In genomic region chr9:97500765-97501176, GRCh38 we compare ENCODE assay signal across 9 cellular contexts. TPM values are rescaled to one million over a fixed set of nuclear protein-coding genes. Genes with fewer than 3 reads are reported as not detected.
DNase-seq lines count a peak whose midpoint lies in the region; ATAC-seq and TF ChIP-seq lines count a peak whose summit lies in the region.
"Had no signal": no experiment of that assay in that cellular context is flagged by ENCODE, and none has a peak within 500 bp of the region (broad histone marks: within the 10 kb centered on the region; RNA-seq: fewer than 3 reads in every experiment).

No MANE protein-coding gene starts in this region.

- no peak for TF ChIP-seq CTCF in WTC11 (IDR thresholded peaks at IDR 0.05)
- TF ChIP-seq CTCF in hepatocyte (IDR thresholded peaks at IDR 0.05; ENCODE audit: poor library complexity), result no peak
- no peak for TF ChIP-seq CTCF in testis (IDR thresholded peaks at IDR 0.05)

- no peaks in the 10 kb centered on the region for H3K9me2 ChIP-seq in hepatocyte (replicated peaks; ENCODE audit: insufficient read depth)

- H3K9me3 Mint-ChIP-seq in WTC11, result peaks cover 10% of the 10 kb centered on the region

- in situ Hi-C loops in HAP-1 (cut with MboI; ENCODE audit: low sequenced_read_pairs), result no loop called here

- 14% methylated on average over 6 of the region's 6 CpGs for WGBS in hepatocyte (ENCODE audit: low lambda C conversion rate, missing lambda C conversion rate)
- 10 to 15% methylated on average over 6 of the region's 6 CpGs for WGBS in testis, 2 donors

- peaks cover 6% of the 10 kb centered on the region for H3K36me3 Mint-ChIP-seq in WTC11

- H3K27ac Mint-ChIP-seq in WTC11, result no peak overlapping the region

- CTCF ChIA-PET in WTC11 (lab: Charles Lee), result interaction anchor here (0.5 to 5.5 kb wide), 15 partner anchors 14 to 385 kb away, joined by 3 to 77 read pairs (median 8); partner anchors contain the start of genes NCBP1 and TSTD2

- peak overlapping the region; percentile 65 to 86 (median 78) for H3K9ac ChIP-seq in skeletal muscle tissue (ENCODE audit: low read depth in 1 of 3, low read length in 3 of 3)

- peak overlapping the region; percentile 100 for H3K4me2 ChIP-seq in hepatocyte

- intact Hi-C loops in testis (cut with DNase I; ENCODE audit: low total_unique reads), result loop anchor here (10.0 kb wide), 1 partner anchor 54 kb away; no protein-coding TSS in a partner anchor

- peaks cover 14% of the 10 kb centered on the region for H3K27me3 ChIP-seq in HAP-1 (ENCODE audit: low read depth)
- H3K27me3 ChIP-seq in hepatocyte, result peaks cover 61% of the 10 kb centered on the region
- no peaks in the 10 kb centered on the region for H3K27me3 ChIP-seq in skeletal muscle tissue (ENCODE audit: control insufficient read depth in 3 of 3, insufficient read depth in 3 of 3, low read length in 3 of 3)
- H3K27me3 ChIP-seq in testis, result no peaks in the 10 kb centered on the region

- H3K36me3 ChIP-seq in HAP-1 (replicated peaks) (no peaks in the 10 kb centered on the region), hepatocyte (replicated peaks; ENCODE audit: insufficient read depth, low read depth) (no peaks in the 10 kb centered on the region), skeletal muscle tissue (ENCODE audit: control insufficient read depth in 3 of 3, insufficient read depth in 3 of 3, low read length in 3 of 3) (peaks cover 0 to 5% (median 4%) of the 10 kb centered on the region in 3 donors), testis (ENCODE audit: low read depth, missing control alignments) (no peaks in the 10 kb centered on the region)

- H3K27ac ChIP-seq in hepatocyte (no peak overlapping the region), skeletal muscle tissue (ENCODE audit: low read depth, low read length) (peak overlapping the region; percentile 59), testis (no peak overlapping the region)

- H3K4me1 Mint-ChIP-seq in WTC11, result peaks cover 21% of the 10 kb centered on the region

- POLR2A ChIA-PET in WTC11 (lab: Charles Lee), result interaction anchor here (0.7 to 2.6 kb wide), 5 partner anchors 27 to 132 kb away, joined by 3 to 9 read pairs (median 5); partner anchors contain the start of genes NCBP1 and TSTD2

- no peaks in the 10 kb centered on the region for H3K9me3 ChIP-seq in HAP-1
- no peaks in the 10 kb centered on the region for H3K9me3 ChIP-seq in hepatocyte (ENCODE audit: low read depth)
- H3K9me3 ChIP-seq in skeletal muscle tissue (ENCODE audit: control insufficient read depth in 3 of 3, low read length in 3 of 3), result no peaks in the 10 kb centered on the region
- H3K9me3 ChIP-seq in testis, result no peaks in the 10 kb centered on the region

- peak overlapping the region; percentile 78 for H3K4me3 Mint-ChIP-seq in WTC11

- H3K4me1 ChIP-seq in HAP-1 (no peaks in the 10 kb centered on the region), hepatocyte (ENCODE audit: insufficient read depth) (peaks cover 12% of the 10 kb centered on the region), skeletal muscle tissue (ENCODE audit: control insufficient read depth in 3 of 3, insufficient read depth in 3 of 3, low read length in 3 of 3) (peaks cover 34 to 40% (median 35%) of the 10 kb centered on the region in 3 donors), testis (peaks cover 9% of the 10 kb centered on the region)

- DNase-seq in HAP-1 (ENCODE audit: low spot score in 2 of 2) (no peak), WTC11 (ENCODE audit: low spot score) (no peak), hepatocyte (ENCODE audit: low spot score) (no peak), NCI-H2196 (lab: John Stamatoyannopoulos, UW; ENCODE audit: unreplicated experiment) (no peak), LoVo (ENCODE audit: low spot score) (no peak), testis (no peak)
- DNase-seq: foreskin melanocyte had no signal

- H3K79me2 ChIP-seq in hepatocyte, result no peaks in the 10 kb centered on the region

- H2AFZ ChIP-seq in hepatocyte, result no peak overlapping the region

- H3K27me3 Mint-ChIP-seq in WTC11 (ENCODE audit: low read depth), result peaks cover 40% of the 10 kb centered on the region

- H3K4me3 ChIP-seq in HAP-1 (peak overlapping the region; percentile 26), hepatocyte (peak overlapping the region; percentile 2), skeletal muscle tissue (ENCODE audit: low read length in 3 of 3) (peak overlapping the region; percentile 72 to 75 (median 75)), testis (peak overlapping the region in 1 of 2 donors; percentile 43)

- H4K20me1 ChIP-seq in hepatocyte (ENCODE audit: insufficient read depth, poor library complexity, severe bottlenecking), result no peaks in the 10 kb centered on the region

- ATAC-seq in WTC11 (no peak), HG03135 (IDR thresholded peaks at IDR 0.05; ENCODE audit: unreplicated experiment) (no peak)

- no peak for TF ChIP-seq POLR2A in testis (IDR thresholded peaks at IDR 0.05)

TF ChIP-seq in WTC11, 78 proteins besides CTCF, POLR2A, EP300 and RAD21:
- TF ChIP-seq FOXK1 (CRISPR knock-in tag; IDR thresholded peaks at IDR 0.05), result no peak
- TF ChIP-seq ZNF138 (CRISPR knock-in tag; conservative IDR thresholded peaks at IDR 0.05), result no peak
- no peak for TF ChIP-seq MXD4 (CRISPR knock-in tag; IDR thresholded peaks at IDR 0.05; ENCODE audit: borderline replicate concordance)
- TF ChIP-seq TEAD4 (CRISPR knock-in tag; IDR thresholded peaks at IDR 0.05), result no peak
- TF ChIP-seq FOXJ3 (CRISPR knock-in tag; IDR thresholded peaks at IDR 0.05; ENCODE audit: borderline replicate concordance), result no peak
- no peak for TF ChIP-seq AFF4 (CRISPR knock-in tag; IDR thresholded peaks at IDR 0.05; ENCODE audit: borderline replicate concordance)
- TF ChIP-seq TCF7 (CRISPR knock-in tag; IDR thresholded peaks at IDR 0.05; ENCODE audit: low read depth), result no peak
- TF ChIP-seq IRF1 (CRISPR knock-in tag; IDR thresholded peaks at IDR 0.05), result no peak

RNA-seq across cellular contexts. Expression of gene TMOD1, which starts 0.7 kb away (rescaled TPM):
- total RNA-seq in WTC11 (2021) (1.0 to 1.6 TPM (median 1.4 TPM) in 3 replicates), hepatocyte (0.32 and 0.47 TPM in 2 replicates), skeletal muscle tissue (45.9 TPM), testis (1 to 10 TPM; 3.9 TPM)
- polyA plus RNA-seq in hepatocyte (0.47 and 3.5 TPM in 2 replicates), testis (ENCODE audit: insufficient read depth, low read depth, low replicate concordance) (7.8 TPM)
